18 cellular contexts compared by ENCODE assay signal in the genomic region with DNA sequence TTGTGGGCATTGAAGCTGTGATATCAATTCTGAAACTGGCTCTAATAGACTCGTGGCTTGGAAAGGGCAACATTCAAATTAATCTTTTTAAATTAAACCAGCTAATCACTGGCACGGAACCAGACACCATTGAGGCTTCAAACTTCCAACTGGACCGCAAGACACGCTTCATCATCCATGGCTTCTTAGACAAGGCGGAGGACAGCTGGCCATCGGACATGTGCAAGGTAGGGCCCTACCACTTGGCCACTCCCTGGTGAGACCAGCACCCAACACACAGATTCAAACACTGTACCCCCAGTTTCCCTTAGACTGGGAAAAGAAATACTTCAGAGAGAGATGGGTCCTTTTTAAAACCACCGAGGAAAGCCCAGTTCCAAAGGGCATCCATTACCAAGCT. TPM values are rescaled to one million over a fixed set of nuclear protein-coding genes. Genes with fewer than 3 reads are reported as not detected.
DNase-seq lines count a peak whose midpoint lies in the region; ATAC-seq and TF ChIP-seq lines count a peak whose summit lies in the region.
"Had no signal": no experiment of that assay in that cellular context is flagged by ENCODE, and none has a peak within 500 bp of the region (broad histone marks: within the 10 kb centered on the region; RNA-seq: fewer than 3 reads in every experiment).

No MANE protein-coding gene starts in this region.

- no peak for TF ChIP-seq EP300 in gastroesophageal sphincter (IDR thresholded peaks at IDR 0.05)

- intact Hi-C loops in body of pancreas (cut with DNase I) = no loop called here

- H3K4me1 Mint-ChIP-seq in osteocyte (ENCODE audit: unreplicated experiment) = no peaks in the 10 kb centered on the region
- H3K4me1 Mint-ChIP-seq: B cell had no signal

- no peaks in the 10 kb centered on the region for H3K36me3 Mint-ChIP-seq in osteocyte (ENCODE audit: unreplicated experiment)
- H3K36me3 Mint-ChIP-seq: CD8-positive, alpha-beta T cell had no signal

- no peaks in the 10 kb centered on the region for H3K9me3 Mint-ChIP-seq in osteocyte (ENCODE audit: unreplicated experiment)
- H3K9me3 Mint-ChIP-seq: CD4-positive, alpha-beta T cell; CD8-positive, alpha-beta T cell had no signal

- TF ChIP-seq CTCF in body of pancreas (IDR thresholded peaks at IDR 0.05) = no peak
- no peak for TF ChIP-seq CTCF in osteocyte (IDR thresholded peaks at IDR 0.05)
- TF ChIP-seq CTCF in gastroesophageal sphincter (IDR thresholded peaks at IDR 0.05) = no peak

- H3K27me3 ChIP-seq in body of pancreas = no peaks in the 10 kb centered on the region
- peaks cover 44% of the 10 kb centered on the region for H3K27me3 ChIP-seq in gastroesophageal sphincter
- H3K27me3 ChIP-seq: BLaER1 treated with 17β-estradiol and CSF1 and Interleukin-3, amounts not matched to agents 10 nM and 100 nM had no signal

- H3K4me1 ChIP-seq in body of pancreas (peaks cover 46% of the 10 kb centered on the region), gastroesophageal sphincter (peaks cover 0 to 9% (median 0%) of the 10 kb centered on the region in 3 donors)
- H3K4me1 ChIP-seq: A549; BLaER1 treated with 17β-estradiol and CSF1 and Interleukin-3, amounts not matched to agents 10 nM and 100 nM had no signal

- H3K36me3 ChIP-seq in body of pancreas (replicated peaks in 1 of 2; ENCODE audit: insufficient read depth in 1 of 2, low read depth in 2 of 2) (no peaks in the 10 kb centered on the region), gastroesophageal sphincter (no peaks in the 10 kb centered on the region)
- H3K36me3 ChIP-seq: BLaER1 treated with 17β-estradiol and CSF1 and Interleukin-3, amounts not matched to agents 10 nM and 100 nM had no signal

- H3K9me3 ChIP-seq in body of pancreas (no peaks in the 10 kb centered on the region), gastroesophageal sphincter (no peaks in the 10 kb centered on the region)
- H3K9me3 ChIP-seq: A549, Caco-2 had no signal

- WGBS in body of pancreas, 2 donors = 34 to 40% methylated on average over 7 of the region's 7 CpGs
- WGBS in gastroesophageal sphincter (ENCODE audit: low coverage in 1 of 2), 2 donors = 73 to 90% methylated on average over 2 to 3 of the region's 7 CpGs

- peak; percentile 19 to 34 (median 32) for DNase-seq in body of pancreas
- peak; percentile 42 for DNase-seq in osteocyte (ENCODE audit: extremely low spot score, unreplicated experiment)
- DNase-seq in ureter (ENCODE audit: low spot score) = peak; percentile 20
- DNase-seq in germinal center (ENCODE audit: low spot score) = no peak
- DNase-seq: AML-193; Caco-2; Calu3; CD4-positive, alpha-beta T cell; CD8-positive, alpha-beta T cell; DMS79 treated with DMSO at 0.1 percent for 48 hours; GF-D8 had no signal

- H3K27ac Mint-ChIP-seq in osteocyte (ENCODE audit: unreplicated experiment) = no peak overlapping the region
- H3K27ac Mint-ChIP-seq: B cell; CD4-positive, alpha-beta T cell; CD8-positive, alpha-beta T cell had no signal

- TF ChIP-seq POLR2A in body of pancreas (IDR thresholded peaks at IDR 0.05) = no peak
- TF ChIP-seq POLR2A in gastroesophageal sphincter (IDR thresholded peaks at IDR 0.05) = no peak

- H3K4me3 ChIP-seq in body of pancreas (peak overlapping the region in 1 of 2 donors; percentile 8), gastroesophageal sphincter (no peak overlapping the region)
- H3K4me3 ChIP-seq: A549; BLaER1 treated with 17β-estradiol and CSF1 and Interleukin-3, amounts not matched to agents 10 nM and 100 nM had no signal

- no peak for ATAC-seq in body of pancreas
- no peak for ATAC-seq in gastroesophageal sphincter
- ATAC-seq: A549; CD8-positive, alpha-beta T cell had no signal

- H3K27me3 Mint-ChIP-seq in osteocyte (ENCODE audit: unreplicated experiment) = peaks cover 3% of the 10 kb centered on the region

- no peak overlapping the region for H3K4me3 Mint-ChIP-seq in osteocyte (ENCODE audit: unreplicated experiment)
- H3K4me3 Mint-ChIP-seq: B cell; CD4-positive, alpha-beta T cell; CD8-positive, alpha-beta T cell had no signal

- H3K27ac ChIP-seq in body of pancreas (peak overlapping the region in 3 of 4 donors; percentile 63 to 97 (median 89)), gastroesophageal sphincter (no peak overlapping the region)
- H3K27ac ChIP-seq: 22Rv1; A549; BLaER1 treated with 17β-estradiol and CSF1 and Interleukin-3, amounts not matched to agents 10 nM and 100 nM; C4-2B had no signal

RNA-seq across cellular contexts. Expression of gene PNLIPRP2, which starts 5.1 kb away (rescaled TPM):
- total RNA-seq in body of pancreas = 1,000 to 10,000 TPM in 1 of 2 donors, 100 to 1,000 TPM in 1; 455 to 2,069 TPM
- not detected in 2 replicates for total RNA-seq in osteocyte
- not detected for total RNA-seq in ureter
- total RNA-seq in gastroesophageal sphincter = not detected
- total RNA-seq: A172; B cell; Calu3; CD4-positive, alpha-beta T cell; CD8-positive, alpha-beta T cell had no signal

RNA-seq across cellular contexts. Expression of gene PNLIPRP1, which starts 35.1 kb away (rescaled TPM):
- total RNA-seq in body of pancreas (1,000 to 10,000 TPM; 3,318 to 4,534 TPM), osteocyte (not detected in 2 replicates), ureter (not detected), gastroesophageal sphincter (not detected)
- total RNA-seq: A172; B cell; Caco-2; Calu3; CD4-positive, alpha-beta T cell; CD8-positive, alpha-beta T cell had no signal

Comparison
In these comparisons a context has a peak if more than half of its experiments do, and no peak if none do; other contexts are left out.
1. H3K27ac ChIP-seq: peak in body of pancreas (3 of 4); none in gastroesophageal sphincter (0 of 4).
2. RNA of gene PNLIPRP2, which starts 5.1 kb away (total RNA-seq): 455 to 2,069 TPM in body of pancreas; not detected in osteocyte, not detected in ureter (single experiment) and not detected in gastroesophageal sphincter; every median in the first group is over 100 times any median in the second.
3. RNA of gene PNLIPRP1, which starts 35.1 kb away (total RNA-seq): 3,318 to 4,534 TPM in body of pancreas; not detected in osteocyte, not detected in ureter (single experiment) and not detected in gastroesophageal sphincter; every median in the first group is over 1,000 times any median in the second.